ENCODE assay signal across 27 cellular contexts in the genomic region with DNA sequence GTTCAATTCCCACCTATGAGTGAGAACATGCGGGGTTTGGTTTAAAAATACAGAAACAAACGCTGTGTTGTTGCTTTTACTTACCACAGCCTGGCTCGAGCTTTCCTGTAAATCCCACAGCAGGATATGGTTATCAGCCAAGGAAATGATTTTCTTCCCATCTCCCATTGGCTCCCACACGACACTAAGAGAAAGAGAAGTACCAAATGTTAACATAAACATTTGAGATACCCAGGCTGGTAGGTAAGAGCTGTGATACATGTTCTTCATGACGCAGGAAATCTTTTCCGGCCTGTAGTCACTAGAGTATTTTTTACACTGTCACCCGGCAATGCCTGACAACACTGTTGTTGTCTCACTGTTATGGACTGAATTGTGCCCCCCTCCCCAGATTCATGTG.
DNase-seq lines count a peak whose midpoint lies in the region; ATAC-seq and TF ChIP-seq lines count a peak whose summit lies in the region.
"Had no signal": no experiment of that assay in that cellular context is flagged by ENCODE, and none has a peak within 500 bp of the region (broad histone marks: within the 10 kb centered on the region; RNA-seq: fewer than 3 reads in every experiment).

No MANE protein-coding gene starts in this region.

- peak overlapping the region; percentile 20 for H3K27ac Mint-ChIP-seq in activated CD4-positive, alpha-beta T cell treated with anti-CD3 and anti-CD28 coated beads, Interleukin-2, amount 10 ng/mL, durations not matched to agents 24 days and 14 days
- peak overlapping the region; percentile 69 to 94 for H3K27ac Mint-ChIP-seq in natural killer cell treated with Interleukin-12 subunit alpha and Interleukin-12 subunit beta and Interleukin-15 and Interleukin-18, amount 100 ng/mL, for 72 hours
- H3K27ac Mint-ChIP-seq in natural killer cell (no peak overlapping the region), nephron progenitor cell (peak overlapping the region; percentile 83)

- WGBS in sigmoid colon, 2 donors, result 84 to 94% methylated on average over 7 of the region's 7 CpGs

- TF ChIP-seq CTCF in natural killer cell (IDR thresholded peaks at IDR 0.05), result no peak
- TF ChIP-seq CTCF in nephron progenitor cell (IDR thresholded peaks at IDR 0.05), result no peak
- TF ChIP-seq CTCF in sigmoid colon (IDR thresholded peaks at IDR 0.05), result no peak

- TF ChIP-seq EP300 in sigmoid colon (IDR thresholded peaks at IDR 0.05), result no peak

- H3K9me3 Mint-ChIP-seq in activated CD4-positive, alpha-beta T cell treated with anti-CD3 and anti-CD28 coated beads, Interleukin-2, amount 10 ng/mL, durations not matched to agents 24 days and 14 days, result peaks cover 12% of the 10 kb centered on the region
- peaks cover 7% of the 10 kb centered on the region for H3K9me3 Mint-ChIP-seq in natural killer cell treated with Interleukin-12 subunit alpha and Interleukin-12 subunit beta and Interleukin-15 and Interleukin-18, amount 100 ng/mL, for 72 hours
- H3K9me3 Mint-ChIP-seq in natural killer cell (no peaks in the 10 kb centered on the region), nephron progenitor cell (no peaks in the 10 kb centered on the region)
- H3K9me3 Mint-ChIP-seq: CD4-positive, alpha-beta memory T cell had no signal

- peaks cover 28% of the 10 kb centered on the region for H3K4me1 Mint-ChIP-seq in activated CD4-positive, alpha-beta T cell treated with anti-CD3 and anti-CD28 coated beads, Interleukin-2, amount 10 ng/mL, durations not matched to agents 24 days and 14 days
- H3K4me1 Mint-ChIP-seq in natural killer cell treated with Interleukin-12 subunit alpha and Interleukin-12 subunit beta and Interleukin-15 and Interleukin-18, amount 100 ng/mL, for 72 hours (ENCODE audit: low read depth in 2 of 2), result peaks cover 40 to 52% of the 10 kb centered on the region in 2 donors
- H3K4me1 Mint-ChIP-seq in natural killer cell (peaks cover 35 to 43% of the 10 kb centered on the region in 2 donors), nephron progenitor cell (peaks cover 22% of the 10 kb centered on the region)

- peaks cover 25% of the 10 kb centered on the region for H3K36me3 Mint-ChIP-seq in activated CD4-positive, alpha-beta T cell treated with anti-CD3 and anti-CD28 coated beads, Interleukin-2, amount 10 ng/mL, durations not matched to agents 24 days and 14 days (ENCODE audit: low read depth)
- H3K36me3 Mint-ChIP-seq in natural killer cell treated with Interleukin-12 subunit alpha and Interleukin-12 subunit beta and Interleukin-15 and Interleukin-18, amount 100 ng/mL, for 72 hours, result peaks cover 33% of the 10 kb centered on the region
- H3K36me3 Mint-ChIP-seq in natural killer cell, result no peaks in the 10 kb centered on the region
- peaks cover 35% of the 10 kb centered on the region for H3K36me3 Mint-ChIP-seq in nephron progenitor cell (ENCODE audit: low read depth)

- H3K27me3 ChIP-seq in sigmoid colon, result no peaks in the 10 kb centered on the region
- H3K27me3 ChIP-seq: BLaER1, Peyer's patch had no signal

- no peaks in the 10 kb centered on the region for H3K4me1 ChIP-seq in sigmoid colon
- H3K4me1 ChIP-seq: Caco-2, HAP-1, Peyer's patch had no signal

- no peak for DNase-seq in activated CD4-positive, alpha-beta T cell treated with anti-CD3 and anti-CD28 coated beads, Interleukin-2, amount 10 ng/mL, durations not matched to agents 24 days and 14 days
- DNase-seq in activated CD4-positive, alpha-beta T cell treated with anti-CD3 and anti-CD28 coated beads, Interleukin-2, amount 50 U/mL, for 48 hours, result no peak
- no peak for DNase-seq in natural killer cell treated with Interleukin-12 subunit alpha and Interleukin-12 subunit beta and Interleukin-15 and Interleukin-18, amount 100 ng/mL, for 72 hours (ENCODE audit: low spot score)
- DNase-seq in natural killer cell, result no peak
- DNase-seq in nephron progenitor cell, result no peak
- DNase-seq in sigmoid colon, result no peak
- DNase-seq: ACHN; Caco-2; CD4-positive, alpha-beta memory T cell; DMS 273 treated with DMSO at 0.1 percent for 48 hours; DMS79 treated with DMSO at 0.1 percent for 48 hours; GM23248; KBM-7; NCI-H1092 treated with DMSO at 0.1 percent for 48 hours; NCI-H1436 treated with DMSO at 0.1 percent for 48 hours; NCI-H1930; NCI-H2227 treated with DMSO at 0.1 percent for 48 hours; NCI-H774; NK-92 treated with Interleukin-12 subunit alpha and Interleukin-12 subunit beta, amount 100 ng/mL, for 24 hours; Peyer's patch had no signal

- no peaks in the 10 kb centered on the region for H3K27me3 Mint-ChIP-seq in activated CD4-positive, alpha-beta T cell treated with anti-CD3 and anti-CD28 coated beads, Interleukin-2, amount 10 ng/mL, durations not matched to agents 24 days and 14 days
- no peaks in the 10 kb centered on the region for H3K27me3 Mint-ChIP-seq in natural killer cell treated with Interleukin-12 subunit alpha and Interleukin-12 subunit beta and Interleukin-15 and Interleukin-18, amount 100 ng/mL, for 72 hours
- H3K27me3 Mint-ChIP-seq in natural killer cell (ENCODE audit: low read depth in 2 of 2), result no peaks in the 10 kb centered on the region
- no peaks in the 10 kb centered on the region for H3K27me3 Mint-ChIP-seq in nephron progenitor cell (ENCODE audit: low read depth, poor library complexity)
- H3K27me3 Mint-ChIP-seq: CD4-positive, alpha-beta memory T cell had no signal

- intact Hi-C loops in activated CD4-positive, alpha-beta T cell treated with anti-CD3 and anti-CD28 coated beads, Interleukin-2, amount 10 ng/mL, durations not matched to agents 24 days and 14 days (cut with micrococcal nuclease), result no loop called here
- intact Hi-C loops in natural killer cell (cut with micrococcal nuclease) (no loop called here), sigmoid colon (cut with DNase I) (no loop called here)

- H3K4me3 ChIP-seq in sigmoid colon, result no peak overlapping the region
- H3K4me3 ChIP-seq: BLaER1, GM12878, GM23248, HAP-1, Peyer's patch had no signal

- no peak overlapping the region for H3K4me3 Mint-ChIP-seq in activated CD4-positive, alpha-beta T cell treated with anti-CD3 and anti-CD28 coated beads, Interleukin-2, amount 10 ng/mL, durations not matched to agents 24 days and 14 days
- H3K4me3 Mint-ChIP-seq in natural killer cell treated with Interleukin-12 subunit alpha and Interleukin-12 subunit beta and Interleukin-15 and Interleukin-18, amount 100 ng/mL, for 72 hours, result peak overlapping the region; percentile 55
- H3K4me3 Mint-ChIP-seq in natural killer cell, result no peak overlapping the region
- H3K4me3 Mint-ChIP-seq in nephron progenitor cell, result no peak overlapping the region
- H3K4me3 Mint-ChIP-seq: CD4-positive, alpha-beta memory T cell had no signal

- H3K9me3 ChIP-seq in sigmoid colon, result no peaks in the 10 kb centered on the region
- H3K9me3 ChIP-seq: BLaER1, Caco-2, HAP-1, Peyer's patch had no signal

- TF ChIP-seq POLR2A in sigmoid colon (IDR thresholded peaks at IDR 0.05), result no peak

- no peak for ATAC-seq in natural killer cell treated with Interleukin-12 subunit alpha and Interleukin-12 subunit beta and Interleukin-15 and Interleukin-18, amount 100 ng/mL, for 72 hours
- ATAC-seq in natural killer cell (no peak), HG02571 (IDR thresholded peaks at IDR 0.05; ENCODE audit: unreplicated experiment) (no peak), HG02763 (IDR thresholded peaks at IDR 0.05; ENCODE audit: unreplicated experiment) (no peak)
- ATAC-seq: GM12878 had no signal

- H3K36me3 ChIP-seq in sigmoid colon, result peaks cover 0 to 4% (median 0%) of the 10 kb centered on the region in 4 donors
- H3K36me3 ChIP-seq: HAP-1 had no signal

- H3K27ac ChIP-seq in sigmoid colon, result no peak overlapping the region
- H3K27ac ChIP-seq: 22Rv1, BLaER1, GM23248, HL-60, Peyer's patch had no signal

Comparison
In these comparisons a context has a peak if more than half of its experiments do, and no peak if none do; other contexts are left out.
1. H3K27ac Mint-ChIP-seq: peak in activated CD4-positive, alpha-beta T cell treated with anti-CD3 and anti-CD28 coated beads, Interleukin-2, amount 10 ng/mL, durations not matched to agents 24 days and 14 days (single experiment), natural killer cell treated with Interleukin-12 subunit alpha and Interleukin-12 subunit beta and Interleukin-15 and Interleukin-18, amount 100 ng/mL, for 72 hours (2 of 2) and nephron progenitor cell (single experiment); none in natural killer cell (0 of 2).